34 cellular contexts compared by ENCODE assay signal in genomic region chr16:50621452-50621792, GRCh38. TPM values are rescaled to one million over a fixed set of nuclear protein-coding genes. Genes with fewer than 3 reads are reported as not detected.
"Had no signal": no experiment of that assay in that cellular context is flagged by ENCODE, and none has a peak within 500 bp of the region (broad histone marks: within the 10 kb centered on the region; RNA-seq: fewer than 3 reads in every experiment).

No MANE protein-coding gene starts in this region.

- H3K36me3 Mint-ChIP-seq: naive B cell; naive thymus-derived CD8-positive, alpha-beta T cell; natural killer cell treated with Interleukin-12 subunit alpha and Interleukin-12 subunit beta and Interleukin-15 and Interleukin-18, amount 100 ng/mL, for 72 hours; stimulated activated memory B cell treated with anti-CD40 and anti-IgM and Interleukin-4, amounts not matched to agents 10 μg/mL and 1 μg/mL and 100 μg/mL, for 72 hours had no signal

- H3K9me3 ChIP-seq: neutrophil, pancreas, prostate gland, right atrium auricular region, spleen, suprapubic skin, testis, tibial artery, transverse colon, upper lobe of right lung, uterus had no signal

- H3K4me3 Mint-ChIP-seq: naive B cell; naive thymus-derived CD8-positive, alpha-beta T cell; natural killer cell treated with Interleukin-12 subunit alpha and Interleukin-12 subunit beta and Interleukin-15 and Interleukin-18, amount 100 ng/mL, for 72 hours; nephron progenitor cell; neural crest cell; stimulated activated memory B cell treated with anti-CD40 and anti-IgM and Interleukin-4, amounts not matched to agents 10 μg/mL and 1 μg/mL and 100 μg/mL, for 72 hours; stimulated activated naive CD8-positive, alpha-beta T cell treated with anti-CD3 and anti-CD28 coated beads, Interleukin-15, amount 100 ng/mL, for 72 hours; type B pancreatic cell had no signal

- H3K27me3 Mint-ChIP-seq: naive B cell; naive thymus-derived CD8-positive, alpha-beta T cell; natural killer cell treated with Interleukin-12 subunit alpha and Interleukin-12 subunit beta and Interleukin-15 and Interleukin-18, amount 100 ng/mL, for 72 hours; stimulated activated memory B cell treated with anti-CD40 and anti-IgM and Interleukin-4, amounts not matched to agents 10 μg/mL and 1 μg/mL and 100 μg/mL, for 72 hours; stimulated activated naive CD8-positive, alpha-beta T cell treated with anti-CD3 and anti-CD28 coated beads, Interleukin-15, amount 100 ng/mL, for 72 hours; type B pancreatic cell had no signal

- DNase-seq: naive B cell; naive thymus-derived CD8-positive, alpha-beta T cell; nephron progenitor cell; nucleus accumbens; retina; spleen; stimulated activated CD4-positive, alpha-beta T cell treated with anti-CD3 and anti-CD28 coated beads, Interleukin-12 subunit alpha, Interleukin-12 subunit beta, amount 100 ng/mL, for 4 hours; stimulated activated CD4-positive, alpha-beta T cell treated with anti-CD3 and anti-CD28 coated beads, Interleukin-1b, Interleukin-23, amount 100 ng/mL, for 48 hours; stimulated activated CD4-positive, alpha-beta T cell treated with anti-CD3 and anti-CD28 coated beads, Interleukin-4, amount 100 ng/mL, for 1 hour; stimulated activated CD4-positive, alpha-beta T cell treated with anti-CD3 and anti-CD28 coated beads, Interleukin-4, amount 100 ng/mL, for 4 hours; stimulated activated CD8-positive, alpha-beta memory T cell treated with anti-CD3 and anti-CD28 coated beads, Interleukin-4, amount 100 ng/mL, for 48 hours; stimulated activated naive CD4-positive, alpha-beta T cell; stimulated activated naive CD8-positive, alpha-beta T cell treated with anti-CD3 and anti-CD28 coated beads, Interleukin-15, amount 100 ng/mL, for 72 hours; stimulated activated naive CD8-positive, alpha-beta T cell treated with anti-CD3 and anti-CD28 coated beads, Interleukin-15, Interleukin-2, amounts not matched to agents 100 U/mL and 50 U/mL, for 24 hours; substantia nigra; testis; tibial artery; transverse colon; upper lobe of right lung; uterus had no signal

- H3K4me1 ChIP-seq: prostate gland had no signal

- H3K9me3 Mint-ChIP-seq: naive B cell; naive thymus-derived CD8-positive, alpha-beta T cell; natural killer cell treated with Interleukin-12 subunit alpha and Interleukin-12 subunit beta and Interleukin-15 and Interleukin-18, amount 100 ng/mL, for 72 hours; nephron progenitor cell; neural crest cell; stimulated activated memory B cell treated with anti-CD40 and anti-IgM and Interleukin-4, amounts not matched to agents 10 μg/mL and 1 μg/mL and 100 μg/mL, for 72 hours; stimulated activated naive CD8-positive, alpha-beta T cell treated with anti-CD3 and anti-CD28 coated beads, Interleukin-15, amount 100 ng/mL, for 72 hours; type B pancreatic cell had no signal

- H3K36me3 ChIP-seq: neutrophil, pancreas, prostate gland, right atrium auricular region, spleen, suprapubic skin, transverse colon, upper lobe of right lung, uterus had no signal

- H3K27me3 ChIP-seq: neutrophil, pancreas, right atrium auricular region, spleen, suprapubic skin, testis, tibial artery, transverse colon, upper lobe of right lung, uterus had no signal

- H3K27ac Mint-ChIP-seq: naive B cell; natural killer cell treated with Interleukin-12 subunit alpha and Interleukin-12 subunit beta and Interleukin-15 and Interleukin-18, amount 100 ng/mL, for 72 hours; nephron progenitor cell; stimulated activated memory B cell treated with anti-CD40 and anti-IgM and Interleukin-4, amounts not matched to agents 10 μg/mL and 1 μg/mL and 100 μg/mL, for 72 hours; type B pancreatic cell had no signal

- H3K4me3 ChIP-seq: pancreas, prostate gland, right atrium auricular region, skin epidermis, smooth muscle cell, spleen, suprapubic skin, testis, tibial artery, transverse colon, upper lobe of right lung, uterus had no signal

- H3K4me2 ChIP-seq: smooth muscle cell had no signal

- H3K27ac ChIP-seq: neutrophil, pancreas, prostate gland, right atrium auricular region, skin epidermis, spleen, suprapubic skin, testis, tibial artery, transverse colon, upper lobe of right lung, uterus had no signal

- ATAC-seq: naive thymus-derived CD8-positive, alpha-beta T cell; natural killer cell treated with Interleukin-12 subunit alpha and Interleukin-12 subunit beta and Interleukin-15 and Interleukin-18, amount 100 ng/mL, for 72 hours; pancreas; sciatic nerve; stimulated activated memory B cell treated with anti-CD40 and anti-IgM and Interleukin-4, amounts not matched to agents 10 μg/mL and 1 μg/mL and 100 μg/mL, for 72 hours; stimulated activated naive CD8-positive, alpha-beta T cell treated with anti-CD3 and anti-CD28 coated beads, Interleukin-15, amount 100 ng/mL, for 72 hours; stimulated activated naive CD8-positive, alpha-beta T cell treated with anti-CD3 and anti-CD28 coated beads, Interleukin-15, Interleukin-2, amounts not matched to agents 100 U/mL and 50 U/mL, for 24 hours; upper lobe of right lung had no signal

RNA-seq across cellular contexts. Expression of gene SNX20, which starts 59.7 kb away (rescaled TPM):
- total RNA-seq: neural crest cell, osteocyte, pulmonary artery endothelial cell, smooth muscle cell had no signal
- polyA plus RNA-seq: smooth muscle cell had no signal
